17 cellular contexts compared by ENCODE assay signal in the genomic region with DNA sequence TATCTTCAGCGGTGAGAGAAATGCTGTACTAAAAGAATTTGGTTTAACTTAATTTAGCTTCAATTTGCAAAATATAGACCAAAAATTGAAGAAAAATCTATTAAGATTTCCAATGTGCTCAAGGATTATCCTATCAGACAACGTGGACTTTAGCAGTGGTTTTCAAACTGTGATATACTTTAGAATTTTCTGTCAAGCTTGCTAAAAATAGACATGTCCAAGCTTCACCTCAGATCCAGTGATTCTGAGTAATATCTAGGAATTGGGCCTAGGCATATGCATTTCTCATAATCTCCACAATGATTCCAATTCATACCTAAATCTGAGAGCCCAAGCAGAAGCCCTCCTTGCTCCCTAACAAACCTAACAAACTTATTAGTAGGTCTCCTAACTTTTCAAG. TPM values are rescaled to one million over a fixed set of nuclear protein-coding genes. Genes with fewer than 3 reads are reported as not detected.
DNase-seq lines count a peak whose midpoint lies in the region; ATAC-seq and TF ChIP-seq lines count a peak whose summit lies in the region.
"Had no signal": no experiment of that assay in that cellular context is flagged by ENCODE, and none has a peak within 500 bp of the region (broad histone marks: within the 10 kb centered on the region; RNA-seq: fewer than 3 reads in every experiment).

No MANE protein-coding gene starts in this region.

- no peak for TF ChIP-seq POLR2A in breast epithelium (IDR thresholded peaks at IDR 0.05)

- peak overlapping the region; percentile 98 for H3K4me2 ChIP-seq in neural progenitor cell

- no peak overlapping the region for H2AFZ ChIP-seq in neural progenitor cell (replicated peaks)

- peaks cover 37 to 77% (median 65%) of the 10 kb centered on the region in 4 donors for H3K4me1 Mint-ChIP-seq in CD4-positive, CD25-positive, alpha-beta regulatory T cell
- H3K4me1 Mint-ChIP-seq in neural progenitor cell = peaks cover 24% of the 10 kb centered on the region
- H3K4me1 Mint-ChIP-seq in immature natural killer cell = peaks cover 60 to 78% of the 10 kb centered on the region in 2 donors

- no peaks in the 10 kb centered on the region for H3K36me3 ChIP-seq in CD4-positive, CD25-positive, alpha-beta regulatory T cell (ENCODE audit: control insufficient read depth, insufficient read depth, low read length)
- H3K36me3 ChIP-seq in HUES64 (ENCODE audit: insufficient read depth, low read length) (no peaks in the 10 kb centered on the region), breast epithelium (no peaks in the 10 kb centered on the region), neural progenitor cell (no peaks in the 10 kb centered on the region)
- H3K36me3 ChIP-seq: adrenal gland, colonic mucosa, esophagus muscularis mucosa, prostate gland, SJCRH30, uterus had no signal

- peak overlapping the region; percentile 5 to 100 (median 96) for H3K4me3 Mint-ChIP-seq in CD4-positive, CD25-positive, alpha-beta regulatory T cell
- H3K4me3 Mint-ChIP-seq in neural progenitor cell (no peak overlapping the region), immature natural killer cell (peak overlapping the region in 1 of 5 donors; percentile 93)

- no peak for DNase-seq in CD4-positive, CD25-positive, alpha-beta regulatory T cell
- DNase-seq in breast epithelium (ENCODE audit: low spot score in 2 of 2) (no peak), neural progenitor cell (ENCODE audit: low spot score) (no peak), NCI-H446 (lab: John Stamatoyannopoulos, UW) (no peak), immature natural killer cell (no peak), NCI-H446 treated with DMSO at 0.1 percent for 48 hours (lab: John Stamatoyannopoulos, UW) (no peak)
- no peak for DNase-seq in stimulated activated CD4-positive, alpha-beta T cell treated with anti-CD3 and anti-CD28 coated beads, Interleukin-15, amount 100 ng/mL, for 24 hours
- DNase-seq: activated CD8-positive, alpha-beta memory T cell treated with anti-CD3 and anti-CD28 coated beads, Interleukin-2, amount 50 U/mL, for 4 hours; adrenal gland; colonic mucosa; NCI-H2029 treated with DMSO at 0.1 percent for 48 hours; SJCRH30; stimulated activated CD4-positive, alpha-beta T cell treated with anti-CD3 and anti-CD28 coated beads, Interleukin-2, amount 100 ng/mL, for 48 hours; uterus had no signal

- H3K9ac ChIP-seq in HUES64 (ENCODE audit: low read depth, low read length) = no peak overlapping the region
- H3K9ac ChIP-seq in neural progenitor cell = no peak overlapping the region

- no peak overlapping the region for H3K27ac ChIP-seq in CD4-positive, CD25-positive, alpha-beta regulatory T cell (ENCODE audit: insufficient read depth, low read length, poor library complexity, severe bottlenecking)
- H3K27ac ChIP-seq in HUES64 (ENCODE audit: low read depth, low read length) = no peak overlapping the region
- peak overlapping the region; percentile 29 to 99 for H3K27ac ChIP-seq in breast epithelium
- no peak overlapping the region for H3K27ac ChIP-seq in neural progenitor cell
- H3K27ac ChIP-seq: adrenal gland, prostate gland, SJCRH30, uterus had no signal

- no peaks in the 10 kb centered on the region for H3K9me3 ChIP-seq in CD4-positive, CD25-positive, alpha-beta regulatory T cell (ENCODE audit: control insufficient read depth in 2 of 2, low read length in 2 of 2)
- no peaks in the 10 kb centered on the region for H3K9me3 ChIP-seq in HUES64 (ENCODE audit: insufficient read depth, low read depth, low read length)
- no peaks in the 10 kb centered on the region for H3K9me3 ChIP-seq in breast epithelium
- H3K9me3 ChIP-seq in neural progenitor cell (ENCODE audit: low read depth) = no peaks in the 10 kb centered on the region
- H3K9me3 ChIP-seq: adrenal gland, colonic mucosa, esophagus muscularis mucosa, prostate gland, SJCRH30, uterus had no signal

- WGBS in HUES64 = 94% methylated on average over 2 of the region's 2 CpGs

- peak overlapping the region in 2 of 3 donors; percentile 1 to 5 for H3K27ac Mint-ChIP-seq in CD4-positive, CD25-positive, alpha-beta regulatory T cell
- H3K27ac Mint-ChIP-seq in neural progenitor cell = no peak overlapping the region
- peak overlapping the region in 1 of 6 donors; percentile 19 for H3K27ac Mint-ChIP-seq in immature natural killer cell

- peaks cover 56% of the 10 kb centered on the region for H4K20me1 ChIP-seq in neural progenitor cell (ENCODE audit: low read depth)

- H3K9me3 Mint-ChIP-seq in CD4-positive, CD25-positive, alpha-beta regulatory T cell = no peaks in the 10 kb centered on the region
- H3K9me3 Mint-ChIP-seq in neural progenitor cell (peaks cover 2% of the 10 kb centered on the region), immature natural killer cell (no peaks in the 10 kb centered on the region)

- peak overlapping the region; percentile 95 for H3K4me3 ChIP-seq in CD4-positive, CD25-positive, alpha-beta regulatory T cell (ENCODE audit: low read depth, low read length)
- H3K4me3 ChIP-seq in HUES64 (ENCODE audit: low read length) (peak overlapping the region; percentile 91), breast epithelium (peak overlapping the region in 1 of 3 donors; percentile 93), neural progenitor cell (peak overlapping the region; percentile 96)
- H3K4me3 ChIP-seq: colonic mucosa, prostate gland, SJCRH30, uterus had no signal

- peaks cover 91% of the 10 kb centered on the region for H3K79me2 ChIP-seq in neural progenitor cell (ENCODE audit: low read depth)

- H3K27me3 ChIP-seq in CD4-positive, CD25-positive, alpha-beta regulatory T cell (ENCODE audit: control insufficient read depth, insufficient read depth, low read length) = no peaks in the 10 kb centered on the region
- H3K27me3 ChIP-seq in HUES64 (ENCODE audit: insufficient read depth, low read length) (no peaks in the 10 kb centered on the region), breast epithelium (no peaks in the 10 kb centered on the region), neural progenitor cell (no peaks in the 10 kb centered on the region)
- H3K27me3 ChIP-seq: adrenal gland, colonic mucosa, esophagus muscularis mucosa, SJCRH30, uterus had no signal

- no peaks in the 10 kb centered on the region for H3K36me3 Mint-ChIP-seq in CD4-positive, CD25-positive, alpha-beta regulatory T cell
- H3K36me3 Mint-ChIP-seq in neural progenitor cell (peaks cover 17% of the 10 kb centered on the region), immature natural killer cell (no peaks in the 10 kb centered on the region)

- H3F3A ChIP-seq in neural progenitor cell (ENCODE audit: low read depth) = peaks cover 34% of the 10 kb centered on the region

- ATAC-seq in CD4-positive, CD25-positive, alpha-beta regulatory T cell (ENCODE audit: low read depth in 2 of 2) = no peak

- peaks cover 38% of the 10 kb centered on the region for H3K4me1 ChIP-seq in CD4-positive, CD25-positive, alpha-beta regulatory T cell (ENCODE audit: control insufficient read depth, insufficient read depth, low read length, poor library complexity, severe bottlenecking)
- H3K4me1 ChIP-seq in HUES64 (ENCODE audit: insufficient read depth, low read length) (peaks cover 53% of the 10 kb centered on the region), breast epithelium (peaks cover 4 to 11% of the 10 kb centered on the region in 2 donors), neural progenitor cell (peaks cover 41% of the 10 kb centered on the region)
- H3K4me1 ChIP-seq: colonic mucosa, prostate gland had no signal

- no peaks in the 10 kb centered on the region for H3K27me3 Mint-ChIP-seq in CD4-positive, CD25-positive, alpha-beta regulatory T cell
- H3K27me3 Mint-ChIP-seq in neural progenitor cell (ENCODE audit: insufficient read depth, low read depth) = peaks cover 3% of the 10 kb centered on the region
- peaks cover 2 to 15% (median 13%) of the 10 kb centered on the region in 3 donors for H3K27me3 Mint-ChIP-seq in immature natural killer cell (ENCODE audit: low read depth in 3 of 3)

- TF ChIP-seq CTCF in breast epithelium (IDR thresholded peaks at IDR 0.05) (no peak), neural progenitor cell (IDR thresholded peaks at IDR 0.05) (no peak)

- intact Hi-C loops in breast epithelium (cut with DNase I; ENCODE audit: low total_unique reads) = no loop called here

RNA-seq across cellular contexts. Expression of gene WASL, which starts 3.4 kb away (rescaled TPM):
- 10.2 TPM for total RNA-seq in CD4-positive, CD25-positive, alpha-beta regulatory T cell
- polyA plus RNA-seq in CD4-positive, CD25-positive, alpha-beta regulatory T cell = 1 to 10 TPM; 1.4 to 3.3 (median 1.7) TPM
- polyA plus RNA-seq in HUES64 (2013, experiment 1 of 2) = 27.2 TPM
- polyA plus RNA-seq in HUES64 (2013, experiment 2 of 2) = 27.8 TPM
- 10 to 100 TPM; 27.8 to 38.3 (median 37.8) TPM for total RNA-seq in breast epithelium
- total RNA-seq in neural progenitor cell (ENCODE audit: low replicate concordance) = 21.4 and 30.4 TPM in 2 replicates
- polyA plus RNA-seq in immature natural killer cell = 1 to 10 TPM; 1.1 to 2.4 (median 1.7) TPM

Comparison
In these comparisons a context has a peak if more than half of its experiments do, and no peak if none do; other contexts are left out.
1. H3K27ac ChIP-seq: peak in breast epithelium (2 of 2); none in CD4-positive, CD25-positive, alpha-beta regulatory T cell (single experiment), HUES64 (single experiment) and neural progenitor cell (single experiment).